8 cellular contexts compared by ENCODE assay signal in genomic region chr16:87868254-87869029, GRCh38. TPM values are rescaled to one million over a fixed set of nuclear protein-coding genes. Genes with fewer than 3 reads are reported as not detected.
DNase-seq lines count a peak whose midpoint lies in the region; ATAC-seq, FAIRE-seq and TF ChIP-seq lines count a peak whose summit lies in the region.
"Not testable (repeated sequence)": the region's sequence is repeated elsewhere in the genome, so short reads cannot be mapped to it uniquely, and the experiment has no call there.

No MANE protein-coding gene starts in this region.

- 1% methylated on average over 37 of the region's 37 CpGs for WGBS in GM12878 (ENCODE audit: insufficient coverage, insufficient replicate concordance, low lambda C conversion rate, missing lambda C conversion rate)

- H3K36me3 ChIP-seq in GM12878 (ENCODE audit: control insufficient read depth in 2 of 2, insufficient read depth in 2 of 2, low read length in 1 of 2); neutrophil: not testable (repeated sequence)

- RAD21 ChIA-PET in GM12878 (lab: Charles Lee; ENCODE audit: unreplicated experiment), result interaction anchor here (0.8 to 12.9 kb wide), 10 partner anchors 12 to 92 kb away, joined by 3 to 406 read pairs (median 4); partner anchors contain the start of gene BANP

- TF ChIP-seq EP300 in GM12878 (IDR thresholded peaks at IDR 0.05; ENCODE audit: borderline replicate concordance in 1 of 2, control insufficient read depth in 1 of 2, low read depth in 2 of 2, low read length in 2 of 2), result not testable (repeated sequence)

- H4K20me1 ChIP-seq in GM12878 (ENCODE audit: control insufficient read depth, insufficient read depth), result not testable (repeated sequence)

- SMC1A ChIA-PET in GM12878 (lab: Charles Lee; ENCODE audit: uncharacterized antibody, unreplicated experiment), result interaction anchor here (0.6 to 13.0 kb wide), 7 partner anchors 20 to 102 kb away, joined by 3 to 301 read pairs (median 4); no protein-coding TSS in a partner anchor

- in situ Hi-C loops in GM12878 (cut with MboI), result loop anchor here (10.0 kb wide), 1 partner anchor 484 kb away; the partner anchor contains the start of gene FBXO31

- H3K4me1 Mint-ChIP-seq in stimulated activated naive CD8-positive, alpha-beta T cell treated with anti-CD3 and anti-CD28 coated beads, Interleukin-15, amount 100 ng/mL, for 72 hours, result peaks cover 83% of the 10 kb centered on the region

- not testable (repeated sequence) for TF ChIP-seq CTCF in HFF-Myc (IDR thresholded peaks at IDR 0.05; ENCODE audit: low read depth, low read length, missing control alignments); WI38 (IDR thresholded peaks at IDR 0.05; ENCODE audit: low read depth, low read length); GM12878 (IDR thresholded peaks at IDR 0.05 in 2 of 3, conservative IDR thresholded peaks at IDR 0.05 in 1 of 3; ENCODE audit: control insufficient read depth in 2 of 3, extremely low read depth in 1 of 3, insufficient read depth in 1 of 3, low read depth in 3 of 3, low read length in 3 of 3); neutrophil (IDR thresholded peaks at IDR 0.05)

- peak overlapping the region; percentile 100 for H3K27ac Mint-ChIP-seq in stimulated activated naive CD8-positive, alpha-beta T cell treated with anti-CD3 and anti-CD28 coated beads, Interleukin-15, amount 100 ng/mL, for 72 hours

- H3K27me3 Mint-ChIP-seq in stimulated activated naive CD8-positive, alpha-beta T cell treated with anti-CD3 and anti-CD28 coated beads, Interleukin-15, amount 100 ng/mL, for 72 hours, result not testable (repeated sequence)

- TF ChIP-seq POLR2A in GM12878 (IDR thresholded peaks at IDR 0.05; ENCODE audit: low read depth, low read length), result not testable (repeated sequence)

- not testable (repeated sequence) for H3K9me3 ChIP-seq in GM12878 (replicated peaks; ENCODE audit: control insufficient read depth, insufficient read depth, low read length); neutrophil

- POLR2A ChIA-PET in GM12878 (lab: Charles Lee), result interaction anchor here (0.6 to 6.1 kb wide), 5 partner anchors 28 to 99 kb away, joined by 3 to 48 read pairs (median 6); no protein-coding TSS in a partner anchor

- intact Hi-C loops in GM12878 (cut with micrococcal nuclease; ENCODE audit: unreplicated experiment); Right ventricle myocardium inferior (cut with DNase I): not testable (repeated sequence)

- TSS peak; percentile 70 for BruUV-seq in GM12878 (replicated peaks; lab: Mats Ljungman, UMichigan)

- H3K9me3 Mint-ChIP-seq in stimulated activated naive CD8-positive, alpha-beta T cell treated with anti-CD3 and anti-CD28 coated beads, Interleukin-15, amount 100 ng/mL, for 72 hours, result not testable (repeated sequence)

- FAIRE-seq in GM12878 (lab: Jason Lieb, UNC), result not testable (repeated sequence)

- H3K4me3 ChIP-seq in HFF-Myc (replicated peaks; ENCODE audit: low read depth, low read length) (peak overlapping the region; percentile 73), WI38 (ENCODE audit: low read depth, low read length) (peak overlapping the region; percentile 73), GM12878 (peak overlapping the region; percentile 82), neutrophil (ENCODE audit: low read depth in 1 of 2, low read length in 1 of 2) (peak overlapping the region; percentile 71 to 76)

- peaks cover 13% of the 10 kb centered on the region for H3K4me1 ChIP-seq in GM12878 (ENCODE audit: control insufficient read depth, insufficient read depth, low read length)
- peaks cover 31 to 39% of the 10 kb centered on the region in 2 experiments for H3K4me1 ChIP-seq in neutrophil (ENCODE audit: control insufficient read depth in 1 of 2, insufficient read depth in 1 of 2, low read depth in 1 of 2, low read length in 1 of 2)

- H2AFZ ChIP-seq in GM12878 (ENCODE audit: control insufficient read depth, low read depth, low read length), result not testable (repeated sequence)

- CTCF ChIA-PET in GM12878 (lab: Yijun Ruan, JAX), result interaction anchor here (0.9 to 17.0 kb wide), 5 partner anchors 15 to 99 kb away, joined by 5 to 553 read pairs (median 17); no protein-coding TSS in a partner anchor

- not testable (repeated sequence) for H3K27me3 ChIP-seq in GM12878 (replicated peaks in 1 of 2; ENCODE audit: control insufficient read depth in 2 of 2, insufficient read depth in 2 of 2, low read length in 1 of 2); neutrophil

- H3K9ac ChIP-seq in GM12878 (ENCODE audit: control insufficient read depth, insufficient read depth, low read length), result peak overlapping the region; percentile 69

- peak overlapping the region; percentile 53 for H3K27ac ChIP-seq in GM12878 (ENCODE audit: control insufficient read depth, insufficient read depth)
- not testable (repeated sequence) for H3K27ac ChIP-seq in neutrophil

- not testable (repeated sequence) for TF ChIP-seq RAD21 in GM12878 (IDR thresholded peaks at IDR 0.05; ENCODE audit: insufficient read depth, low read depth, low read length)

- H3K4me3 Mint-ChIP-seq in stimulated activated naive CD8-positive, alpha-beta T cell treated with anti-CD3 and anti-CD28 coated beads, Interleukin-15, amount 100 ng/mL, for 72 hours, result peak overlapping the region; percentile 98 to 99

- peak overlapping the region; percentile 74 for H3K4me2 ChIP-seq in GM12878 (ENCODE audit: control insufficient read depth, insufficient read depth)

- peak; percentile 62 for ATAC-seq in GM12878
- not testable (repeated sequence) for ATAC-seq in Right ventricle myocardium inferior
- ATAC-seq in stimulated activated naive CD8-positive, alpha-beta T cell treated with anti-CD3 and anti-CD28 coated beads, Interleukin-15, amount 100 ng/mL, for 72 hours, result peak; percentile 82

- peaks cover 51% of the 10 kb centered on the region for H3K79me2 ChIP-seq in GM12878 (ENCODE audit: control insufficient read depth, insufficient read depth, low read length)

- peak; percentile 87 for DNase-seq in Daoy (ENCODE audit: low read depth)
- not testable (repeated sequence) for DNase-seq in HFF-Myc (ENCODE audit: extremely low read depth, low read depth)
- peak; percentile 72 for DNase-seq in NAMALWA (ENCODE audit: low spot score)
- peak; percentile 60 for DNase-seq in GM12878 (ENCODE audit: low read depth, low spot score)
- peak; percentile 68 for DNase-seq in Right ventricle myocardium inferior (ENCODE audit: missing footprints)
- peak; percentile 67 to 80 for DNase-seq in stimulated activated naive CD8-positive, alpha-beta T cell treated with anti-CD3 and anti-CD28 coated beads, Interleukin-15, amount 100 ng/mL, for 72 hours

TF ChIP-seq in GM12878, 131 proteins besides CTCF, POLR2A, EP300 and RAD21 (continues in another document):
- TF ChIP-seq MXI1 (IDR thresholded peaks at IDR 0.05; ENCODE audit: low read depth, low read length) (peak; percentile 94), SIN3A (IDR thresholded peaks at IDR 0.05; ENCODE audit: low read depth, low read length) (0 out of 2 replicates have a peak, but pooled peaks have one; percentile 49), BHLHE40 (IDR thresholded peaks at IDR 0.05; ENCODE audit: borderline replicate concordance in 1 of 2, low read depth in 2 of 2, low read length in 1 of 2) (peak; percentile 19 to 24; a peak in 1 of 4 replicates), RUNX3 (IDR thresholded peaks at IDR 0.05; ENCODE audit: low read length) (peak; percentile 53), MAX (IDR thresholded peaks at IDR 0.05; ENCODE audit: low read depth, low read length) (peak; percentile 70; the same call in 1 of the 2 replicates), RAD51 (IDR thresholded peaks at IDR 0.05) (peak; percentile 69), NKRF (conservative IDR thresholded peaks at IDR 0.05) (peak; percentile 96), MEF2A (IDR thresholded peaks at IDR 0.05; ENCODE audit: insufficient read depth, low read depth, low read length) (0 out of 2 replicates have a peak, but pooled peaks have one; percentile 25)

RNA-seq across cellular contexts. Expression of gene SLC7A5, which starts 0.9 kb away (rescaled TPM):
- 24.9 and 31.6 TPM in 2 replicates for total RNA-seq in Daoy (2014; rRNA removed; shearing (Covaris generic))
- total RNA-seq in GM12878 (2013; cell fraction: nucleolus; rRNA removed), result 30.6 and 32.7 TPM in 2 replicates
- 29.8 and 33.4 TPM in 2 replicates for total RNA-seq in GM12878 (2014; rRNA removed)
- total RNA-seq in GM12878 (2014; rRNA removed; fragmentation: Illumina TruSeq; extraction: Trizol), result 11.4 and 13.0 TPM in 2 replicates
- total RNA-seq in GM12878 (2021), result 95.1 and 101 TPM in 2 replicates
- polyA plus RNA-seq in GM12878 (2011; ENCODE audit: low read depth), result 25.8 TPM
- polyA plus RNA-seq in GM12878 (2011; rRNA removed), result 4.8 and 8.6 TPM in 2 replicates
- polyA plus RNA-seq in GM12878 (2011; cell fraction: cytosol; rRNA removed), result 15.8 and 16.8 TPM in 2 replicates
- polyA plus RNA-seq in GM12878 (2011; cell fraction: nucleus; rRNA removed), result 25.1 and 32.3 TPM in 2 replicates
- 45.2 and 60.4 TPM in 2 replicates for polyA plus RNA-seq in GM12878 (2012)
- 10.1 and 38.1 TPM in 2 replicates for polyA plus RNA-seq in GM12878 (2014; fragmentation: Illumina TruSeq; extraction: Trizol)
- polyA plus RNA-seq in GM12878 (2014; fragmentation: Nextera tagmentation; extraction: Ambion mirVana), result 1 to 10 TPM; 2.3 to 4.2 TPM
- polyA plus RNA-seq in GM12878 (2014; rRNA removed), result 44.5 and 51.5 TPM in 2 replicates
- polyA plus RNA-seq in GM12878 (2016; fragmentation: Nextera tagmentation; extraction: Ambion mirVana), result 10 to 100 TPM; 55.0 to 56.2 TPM
- 10.7 and 17.2 TPM in 2 replicates for polyA minus RNA-seq in GM12878 (2011; rRNA and poly(A)+ RNA removed)
- polyA minus RNA-seq in GM12878 (2011; cell fraction: cytosol; rRNA and poly(A)+ RNA removed), result 20.3 and 21.6 TPM in 2 replicates
- polyA minus RNA-seq in GM12878 (2011; cell fraction: nucleus; rRNA and poly(A)+ RNA removed), result 10.8 and 18.6 TPM in 2 replicates
- total RNA-seq in Right ventricle myocardium inferior, result 3.3 TPM
